Comparison of ENCODE assay signal across 2 cellular contexts in the genomic region with DNA sequence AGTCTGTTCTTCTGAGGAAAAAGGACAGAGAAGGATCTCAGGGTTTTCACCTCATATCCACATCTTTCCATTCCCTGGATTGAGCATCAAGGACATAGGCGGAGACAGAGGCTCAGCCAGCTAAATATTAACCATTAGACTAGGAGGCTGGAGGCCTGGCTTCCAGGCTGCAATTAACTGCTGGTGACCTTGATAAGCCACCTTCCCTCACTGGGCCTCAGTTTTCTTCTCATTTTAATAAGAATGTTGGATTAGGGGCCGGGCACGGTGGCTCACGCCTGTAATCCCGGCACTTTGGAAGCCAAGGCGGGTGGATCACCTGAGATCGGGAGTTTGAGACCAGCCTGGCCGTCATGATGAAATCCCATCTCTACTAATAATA.
TF ChIP-seq lines count a peak whose summit lies in the region.

No MANE protein-coding gene starts in this region.

TF ChIP-seq in GM23338, 12 proteins besides CTCF, POLR2A, EP300 and RAD21 (continued from another document):
- TF ChIP-seq, protein P1, sequence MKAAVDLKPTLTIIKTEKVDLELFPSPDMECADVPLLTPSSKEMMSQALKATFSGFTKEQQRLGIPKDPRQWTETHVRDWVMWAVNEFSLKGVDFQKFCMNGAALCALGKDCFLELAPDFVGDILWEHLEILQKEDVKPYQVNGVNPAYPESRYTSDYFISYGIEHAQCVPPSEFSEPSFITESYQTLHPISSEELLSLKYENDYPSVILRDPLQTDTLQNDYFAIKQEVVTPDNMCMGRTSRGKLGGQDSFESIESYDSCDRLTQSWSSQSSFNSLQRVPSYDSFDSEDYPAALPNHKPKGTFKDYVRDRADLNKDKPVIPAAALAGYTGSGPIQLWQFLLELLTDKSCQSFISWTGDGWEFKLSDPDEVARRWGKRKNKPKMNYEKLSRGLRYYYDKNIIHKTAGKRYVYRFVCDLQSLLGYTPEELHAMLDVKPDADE (IDR thresholded peaks at IDR 0.05): no peak
- no peak for TF ChIP-seq POLR2AphosphoS5 (IDR thresholded peaks at IDR 0.05; ENCODE audit: low read depth)
- TF ChIP-seq EZH2 (IDR thresholded peaks at IDR 0.05; ENCODE audit: low read depth, unreplicated experiment): no peak
- TF ChIP-seq, protein P2, sequence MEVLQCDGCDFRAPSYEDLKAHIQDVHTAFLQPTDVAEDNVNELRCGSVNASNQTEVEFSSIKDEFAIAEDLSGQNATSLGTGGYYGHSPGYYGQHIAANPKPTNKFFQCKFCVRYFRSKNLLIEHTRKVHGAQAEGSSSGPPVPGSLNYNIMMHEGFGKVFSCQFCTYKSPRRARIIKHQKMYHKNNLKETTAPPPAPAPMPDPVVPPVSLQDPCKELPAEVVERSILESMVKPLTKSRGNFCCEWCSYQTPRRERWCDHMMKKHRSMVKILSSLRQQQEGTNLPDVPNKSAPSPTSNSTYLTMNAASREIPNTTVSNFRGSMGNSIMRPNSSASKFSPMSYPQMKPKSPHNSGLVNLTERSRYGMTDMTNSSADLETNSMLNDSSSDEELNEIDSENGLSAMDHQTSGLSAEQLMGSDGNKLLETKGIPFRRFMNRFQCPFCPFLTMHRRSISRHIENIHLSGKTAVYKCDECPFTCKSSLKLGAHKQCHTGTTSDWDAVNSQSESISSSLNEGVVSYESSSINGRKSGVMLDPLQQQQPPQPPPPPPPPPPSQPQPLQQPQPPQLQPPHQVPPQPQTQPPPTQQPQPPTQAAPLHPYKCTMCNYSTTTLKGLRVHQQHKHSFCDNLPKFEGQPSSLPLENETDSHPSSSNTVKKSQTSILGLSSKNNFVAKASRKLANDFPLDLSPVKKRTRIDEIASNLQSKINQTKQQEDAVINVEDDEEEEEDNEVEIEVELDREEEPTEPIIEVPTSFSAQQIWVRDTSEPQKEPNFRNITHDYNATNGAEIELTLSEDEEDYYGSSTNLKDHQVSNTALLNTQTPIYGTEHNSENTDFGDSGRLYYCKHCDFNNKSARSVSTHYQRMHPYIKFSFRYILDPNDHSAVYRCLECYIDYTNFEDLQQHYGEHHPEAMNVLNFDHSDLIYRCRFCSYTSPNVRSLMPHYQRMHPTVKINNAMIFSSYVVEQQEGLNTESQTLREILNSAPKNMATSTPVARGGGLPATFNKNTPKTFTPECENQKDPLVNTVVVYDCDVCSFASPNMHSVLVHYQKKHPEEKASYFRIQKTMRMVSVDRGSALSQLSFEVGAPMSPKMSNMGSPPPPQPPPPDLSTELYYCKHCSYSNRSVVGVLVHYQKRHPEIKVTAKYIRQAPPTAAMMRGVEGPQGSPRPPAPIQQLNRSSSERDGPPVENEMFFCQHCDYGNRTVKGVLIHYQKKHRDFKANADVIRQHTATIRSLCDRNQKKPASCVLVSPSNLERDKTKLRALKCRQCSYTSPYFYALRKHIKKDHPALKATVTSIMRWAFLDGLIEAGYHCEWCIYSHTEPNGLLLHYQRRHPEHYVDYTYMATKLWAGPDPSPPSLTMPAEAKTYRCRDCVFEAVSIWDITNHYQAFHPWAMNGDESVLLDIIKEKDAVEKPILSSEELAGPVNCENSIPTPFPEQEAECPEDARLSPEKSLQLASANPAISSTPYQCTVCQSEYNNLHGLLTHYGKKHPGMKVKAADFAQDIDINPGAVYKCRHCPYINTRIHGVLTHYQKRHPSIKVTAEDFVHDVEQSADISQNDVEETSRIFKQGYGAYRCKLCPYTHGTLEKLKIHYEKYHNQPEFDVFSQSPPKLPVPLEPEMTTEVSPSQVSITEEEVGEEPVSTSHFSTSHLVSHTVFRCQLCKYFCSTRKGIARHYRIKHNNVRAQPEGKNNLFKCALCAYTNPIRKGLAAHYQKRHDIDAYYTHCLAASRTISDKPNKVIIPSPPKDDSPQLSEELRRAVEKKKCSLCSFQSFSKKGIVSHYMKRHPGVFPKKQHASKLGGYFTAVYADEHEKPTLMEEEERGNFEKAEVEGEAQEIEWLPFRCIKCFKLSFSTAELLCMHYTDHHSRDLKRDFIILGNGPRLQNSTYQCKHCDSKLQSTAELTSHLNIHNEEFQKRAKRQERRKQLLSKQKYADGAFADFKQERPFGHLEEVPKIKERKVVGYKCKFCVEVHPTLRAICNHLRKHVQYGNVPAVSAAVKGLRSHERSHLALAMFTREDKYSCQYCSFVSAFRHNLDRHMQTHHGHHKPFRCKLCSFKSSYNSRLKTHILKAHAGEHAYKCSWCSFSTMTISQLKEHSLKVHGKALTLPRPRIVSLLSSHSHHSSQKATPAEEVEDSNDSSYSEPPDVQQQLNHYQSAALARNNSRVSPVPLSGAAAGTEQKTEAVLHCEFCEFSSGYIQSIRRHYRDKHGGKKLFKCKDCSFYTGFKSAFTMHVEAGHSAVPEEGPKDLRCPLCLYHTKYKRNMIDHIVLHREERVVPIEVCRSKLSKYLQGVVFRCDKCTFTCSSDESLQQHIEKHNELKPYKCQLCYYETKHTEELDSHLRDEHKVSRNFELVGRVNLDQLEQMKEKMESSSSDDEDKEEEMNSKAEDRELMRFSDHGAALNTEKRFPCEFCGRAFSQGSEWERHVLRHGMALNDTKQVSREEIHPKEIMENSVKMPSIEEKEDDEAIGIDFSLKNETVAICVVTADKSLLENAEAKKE (CRISPR knock-in tag; IDR thresholded peaks at IDR 0.05): no peak
- TF ChIP-seq JUNB (IDR thresholded peaks at IDR 0.05; ENCODE audit: unreplicated experiment): no peak

TF ChIP-seq in SK-N-SH, 30 proteins besides CTCF, POLR2A, EP300 and RAD21:
- TF ChIP-seq, protein P3, sequence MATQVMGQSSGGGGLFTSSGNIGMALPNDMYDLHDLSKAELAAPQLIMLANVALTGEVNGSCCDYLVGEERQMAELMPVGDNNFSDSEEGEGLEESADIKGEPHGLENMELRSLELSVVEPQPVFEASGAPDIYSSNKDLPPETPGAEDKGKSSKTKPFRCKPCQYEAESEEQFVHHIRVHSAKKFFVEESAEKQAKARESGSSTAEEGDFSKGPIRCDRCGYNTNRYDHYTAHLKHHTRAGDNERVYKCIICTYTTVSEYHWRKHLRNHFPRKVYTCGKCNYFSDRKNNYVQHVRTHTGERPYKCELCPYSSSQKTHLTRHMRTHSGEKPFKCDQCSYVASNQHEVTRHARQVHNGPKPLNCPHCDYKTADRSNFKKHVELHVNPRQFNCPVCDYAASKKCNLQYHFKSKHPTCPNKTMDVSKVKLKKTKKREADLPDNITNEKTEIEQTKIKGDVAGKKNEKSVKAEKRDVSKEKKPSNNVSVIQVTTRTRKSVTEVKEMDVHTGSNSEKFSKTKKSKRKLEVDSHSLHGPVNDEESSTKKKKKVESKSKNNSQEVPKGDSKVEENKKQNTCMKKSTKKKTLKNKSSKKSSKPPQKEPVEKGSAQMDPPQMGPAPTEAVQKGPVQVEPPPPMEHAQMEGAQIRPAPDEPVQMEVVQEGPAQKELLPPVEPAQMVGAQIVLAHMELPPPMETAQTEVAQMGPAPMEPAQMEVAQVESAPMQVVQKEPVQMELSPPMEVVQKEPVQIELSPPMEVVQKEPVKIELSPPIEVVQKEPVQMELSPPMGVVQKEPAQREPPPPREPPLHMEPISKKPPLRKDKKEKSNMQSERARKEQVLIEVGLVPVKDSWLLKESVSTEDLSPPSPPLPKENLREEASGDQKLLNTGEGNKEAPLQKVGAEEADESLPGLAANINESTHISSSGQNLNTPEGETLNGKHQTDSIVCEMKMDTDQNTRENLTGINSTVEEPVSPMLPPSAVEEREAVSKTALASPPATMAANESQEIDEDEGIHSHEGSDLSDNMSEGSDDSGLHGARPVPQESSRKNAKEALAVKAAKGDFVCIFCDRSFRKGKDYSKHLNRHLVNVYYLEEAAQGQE (IDR thresholded peaks at IDR 0.05; ENCODE audit: low read depth, low read length): no peak
- TF ChIP-seq, protein P4, sequence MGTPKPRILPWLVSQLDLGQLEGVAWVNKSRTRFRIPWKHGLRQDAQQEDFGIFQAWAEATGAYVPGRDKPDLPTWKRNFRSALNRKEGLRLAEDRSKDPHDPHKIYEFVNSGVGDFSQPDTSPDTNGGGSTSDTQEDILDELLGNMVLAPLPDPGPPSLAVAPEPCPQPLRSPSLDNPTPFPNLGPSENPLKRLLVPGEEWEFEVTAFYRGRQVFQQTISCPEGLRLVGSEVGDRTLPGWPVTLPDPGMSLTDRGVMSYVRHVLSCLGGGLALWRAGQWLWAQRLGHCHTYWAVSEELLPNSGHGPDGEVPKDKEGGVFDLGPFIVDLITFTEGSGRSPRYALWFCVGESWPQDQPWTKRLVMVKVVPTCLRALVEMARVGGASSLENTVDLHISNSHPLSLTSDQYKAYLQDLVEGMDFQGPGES (IDR thresholded peaks at IDR 0.05; ENCODE audit: low read depth, low read length): no peak
- TF ChIP-seq FOXM1 (IDR thresholded peaks at IDR 0.05; ENCODE audit: low read depth) (no peak), GABPA (IDR thresholded peaks at IDR 0.05; ENCODE audit: low read depth) (no peak), SMC3 (IDR thresholded peaks at IDR 0.05; ENCODE audit: low read depth, low read length) (no peak), TAF1 (IDR thresholded peaks at IDR 0.05; ENCODE audit: borderline replicate concordance, low read depth, low read length) (no peak), MXI1 (IDR thresholded peaks at IDR 0.05; ENCODE audit: low read depth, low read length) (no peak), ELF1 (IDR thresholded peaks at IDR 0.05) (no peak), CHD2 (IDR thresholded peaks at IDR 0.05; ENCODE audit: low read length, partially characterized antibody) (no peak), GATA2 (CRISPR knock-in tag; IDR thresholded peaks at IDR 0.05) (no peak), SIN3A (IDR thresholded peaks at IDR 0.05; ENCODE audit: borderline replicate concordance, low read depth, low read length) (no peak), FOSL2 (IDR thresholded peaks at IDR 0.05; ENCODE audit: borderline replicate concordance, low read depth) (no peak), TCF12 (IDR thresholded peaks at IDR 0.05) (no peak), NRF1 (IDR thresholded peaks at IDR 0.05; ENCODE audit: low read depth, low read length) (no peak), RXRA (IDR thresholded peaks at IDR 0.05; ENCODE audit: borderline replicate concordance, low read depth) (no peak)
- TF ChIP-seq, protein P5, sequence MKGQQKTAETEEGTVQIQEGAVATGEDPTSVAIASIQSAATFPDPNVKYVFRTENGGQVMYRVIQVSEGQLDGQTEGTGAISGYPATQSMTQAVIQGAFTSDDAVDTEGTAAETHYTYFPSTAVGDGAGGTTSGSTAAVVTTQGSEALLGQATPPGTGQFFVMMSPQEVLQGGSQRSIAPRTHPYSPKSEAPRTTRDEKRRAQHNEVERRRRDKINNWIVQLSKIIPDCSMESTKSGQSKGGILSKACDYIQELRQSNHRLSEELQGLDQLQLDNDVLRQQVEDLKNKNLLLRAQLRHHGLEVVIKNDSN (IDR thresholded peaks at IDR 0.05; ENCODE audit: borderline replicate concordance, low read depth): no peak
- TF ChIP-seq, protein P6, sequence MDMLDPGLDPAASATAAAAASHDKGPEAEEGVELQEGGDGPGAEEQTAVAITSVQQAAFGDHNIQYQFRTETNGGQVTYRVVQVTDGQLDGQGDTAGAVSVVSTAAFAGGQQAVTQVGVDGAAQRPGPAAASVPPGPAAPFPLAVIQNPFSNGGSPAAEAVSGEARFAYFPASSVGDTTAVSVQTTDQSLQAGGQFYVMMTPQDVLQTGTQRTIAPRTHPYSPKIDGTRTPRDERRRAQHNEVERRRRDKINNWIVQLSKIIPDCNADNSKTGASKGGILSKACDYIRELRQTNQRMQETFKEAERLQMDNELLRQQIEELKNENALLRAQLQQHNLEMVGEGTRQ (IDR thresholded peaks at IDR 0.05; ENCODE audit: borderline replicate concordance, low read depth, low read length): no peak
- TF ChIP-seq, protein P7, sequence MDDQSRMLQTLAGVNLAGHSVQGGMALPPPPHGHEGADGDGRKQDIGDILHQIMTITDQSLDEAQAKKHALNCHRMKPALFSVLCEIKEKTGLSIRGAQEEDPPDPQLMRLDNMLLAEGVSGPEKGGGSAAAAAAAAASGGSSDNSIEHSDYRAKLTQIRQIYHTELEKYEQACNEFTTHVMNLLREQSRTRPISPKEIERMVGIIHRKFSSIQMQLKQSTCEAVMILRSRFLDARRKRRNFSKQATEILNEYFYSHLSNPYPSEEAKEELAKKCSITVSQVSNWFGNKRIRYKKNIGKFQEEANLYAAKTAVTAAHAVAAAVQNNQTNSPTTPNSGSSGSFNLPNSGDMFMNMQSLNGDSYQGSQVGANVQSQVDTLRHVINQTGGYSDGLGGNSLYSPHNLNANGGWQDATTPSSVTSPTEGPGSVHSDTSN (IDR thresholded peaks at IDR 0.05): no peak
- TF ChIP-seq, protein P8, sequence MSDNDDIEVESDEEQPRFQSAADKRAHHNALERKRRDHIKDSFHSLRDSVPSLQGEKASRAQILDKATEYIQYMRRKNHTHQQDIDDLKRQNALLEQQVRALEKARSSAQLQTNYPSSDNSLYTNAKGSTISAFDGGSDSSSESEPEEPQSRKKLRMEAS (IDR thresholded peaks at IDR 0.05; ENCODE audit: low read depth): no peak
